Comparison of ENCODE assay signal across 1 cellular context in genomic region chr2:8527031-8527430, GRCh38.
TF ChIP-seq lines count a peak whose summit lies in the region.

No MANE protein-coding gene starts in this region.

TF ChIP-seq in GM23338, 12 proteins besides CTCF, POLR2A, EP300 and RAD21 (continued from another document):
- TF ChIP-seq STAT1 (IDR thresholded peaks at IDR 0.05; ENCODE audit: unreplicated experiment): no peak
- TF ChIP-seq NANOG (IDR thresholded peaks at IDR 0.05; ENCODE audit: borderline replicate concordance): no peak
- no peak for TF ChIP-seq REST (IDR thresholded peaks at IDR 0.05; ENCODE audit: unreplicated experiment)
- TF ChIP-seq POLR2AphosphoS5 (IDR thresholded peaks at IDR 0.05; ENCODE audit: low read depth): no peak
- no peak for TF ChIP-seq CREB1 (CRISPR knock-in tag; IDR thresholded peaks at IDR 0.05; ENCODE audit: low read depth)
- no peak for TF ChIP-seq ETS1 (IDR thresholded peaks at IDR 0.05)
TF ChIP-seq in GM23338: peak in this region for 0.
